In the genomic region with DNA sequence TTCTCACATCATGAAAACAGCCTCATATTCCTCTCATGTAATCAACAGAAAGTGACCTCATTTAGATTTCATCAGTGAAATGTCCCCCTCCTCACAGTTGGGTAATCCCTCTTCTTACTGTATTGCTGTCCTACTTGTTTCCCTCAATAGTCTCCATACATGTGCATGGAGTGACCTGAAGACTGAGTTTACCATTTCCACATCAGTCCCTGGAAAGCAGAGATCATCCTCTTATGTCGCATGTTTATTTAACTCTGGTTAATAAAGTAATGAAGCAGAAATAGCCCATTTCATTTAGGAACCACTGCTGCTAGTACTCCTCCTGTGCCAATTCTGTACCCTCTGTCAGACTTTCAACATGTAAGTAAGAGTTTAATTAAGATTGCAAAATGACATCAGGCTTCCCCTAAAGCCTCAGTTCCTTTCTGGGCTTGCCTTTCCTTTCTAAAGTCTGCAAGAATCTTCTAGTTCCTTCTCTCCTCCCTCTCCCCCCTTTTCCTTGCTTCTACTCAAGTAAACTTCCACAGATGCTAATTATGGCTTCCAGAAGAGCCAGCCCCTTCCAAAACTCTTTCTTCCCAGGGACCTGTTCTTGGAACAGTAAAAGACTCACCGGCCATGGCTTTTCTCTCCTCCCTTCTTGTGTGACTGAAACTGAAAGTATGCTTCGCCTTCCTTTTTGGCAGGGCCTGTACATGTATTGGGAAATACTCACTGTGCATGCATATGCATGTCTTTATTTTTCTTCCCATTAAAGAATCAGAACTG, we compare ENCODE assay signal across 8 cellular contexts. TPM values are rescaled to one million over a fixed set of nuclear protein-coding genes. Genes with fewer than 3 reads are reported as not detected.
DNase-seq lines count a peak whose midpoint lies in the region; ATAC-seq, FAIRE-seq and TF ChIP-seq lines count a peak whose summit lies in the region.
"Not testable (repeated sequence)": the region's sequence is repeated elsewhere in the genome, so short reads cannot be mapped to it uniquely, and the experiment has no call there.

A gene (minus strand): TSS at position 651 of the 768 bp plus-strand sequence. CDS start 31 bp downstream, at position 620.

- not testable (repeated sequence) for H3K36me3 ChIP-seq in MM.1S (replicated peaks; ENCODE audit: insufficient read depth, low read length); skeletal muscle satellite cell (ENCODE audit: insufficient read depth, low read length)

- H3K4me2 ChIP-seq in MM.1S (ENCODE audit: low read depth, low read length) (peak within 1 kb of the TSS; percentile 86), skeletal muscle satellite cell (ENCODE audit: low read length) (peak within 1 kb of the TSS; percentile 66)

- H3K9ac ChIP-seq in MM.1S (ENCODE audit: low read length) (peak within 1 kb of the TSS; percentile 58; the same call in 1 of the 2 replicates), skeletal muscle satellite cell (ENCODE audit: low read depth, low read length) (peak within 1 kb of the TSS; percentile 20)

- peak within 1 kb of the TSS; percentile 31; the same call in 1 of the 2 replicates for H3K27ac ChIP-seq in MM.1S (ENCODE audit: low read length)
- peak within 1 kb of the TSS; percentile 62 for H3K27ac ChIP-seq in layer of hippocampus (ENCODE audit: low read depth, low read length)

- not testable (repeated sequence) for TF ChIP-seq CTCF in MM.1S (IDR thresholded peaks at IDR 0.05; ENCODE audit: low read length)

- not testable (repeated sequence) for H3K9me3 ChIP-seq in MM.1S (replicated peaks; ENCODE audit: insufficient read depth, low read length); skeletal muscle satellite cell (replicated peaks; ENCODE audit: low read length)

- H2AFZ ChIP-seq in MM.1S (ENCODE audit: low read length): peak within 1 kb of the TSS; percentile 81

- DNase-seq in AG20443 (ENCODE audit: low spot score) (peak; percentile 71), MM.1S (peak; percentile 69)
- peak; percentile 9 to 16 for DNase-seq in activated CD4-positive, alpha-beta T cell treated with anti-CD3 and anti-CD28 coated beads, Interleukin-2, amount 50 U/mL, for 4 hours

- H3K4me1 ChIP-seq in MM.1S (ENCODE audit: low read length): peaks cover 14% of the 10 kb centered on the region; the same call in 1 of the 2 replicates
- H3K4me1 ChIP-seq in skeletal muscle satellite cell (ENCODE audit: control insufficient read depth, insufficient read depth, low read length): not testable (repeated sequence)

- not testable (repeated sequence) for H3K9me2 ChIP-seq in MM.1S (replicated peaks; ENCODE audit: insufficient read depth, low read length)

- H4K20me1 ChIP-seq in MM.1S (ENCODE audit: insufficient read depth, low read length): not testable (repeated sequence)

- ATAC-seq in GM19025 (IDR thresholded peaks at IDR 0.05; ENCODE audit: low read depth, unreplicated experiment): peak; percentile 91
- ATAC-seq in HG02885 (IDR thresholded peaks at IDR 0.05; ENCODE audit: poor library complexity, unreplicated experiment): peak; percentile 97

- H3K27me3 ChIP-seq in MM.1S (replicated peaks; ENCODE audit: insufficient read depth, low read length); layer of hippocampus (ENCODE audit: control insufficient read depth, insufficient read depth, low read length); skeletal muscle satellite cell (ENCODE audit: control insufficient read depth, insufficient read depth, low read length): not testable (repeated sequence)

- H3K4me3 ChIP-seq in MM.1S (ENCODE audit: low read length): peak within 1 kb of the TSS; percentile 61
- not testable (repeated sequence) for H3K4me3 ChIP-seq in skeletal muscle satellite cell (ENCODE audit: low read length)

- H3K79me2 ChIP-seq in MM.1S (ENCODE audit: low read length): not testable (repeated sequence)

- H3F3A ChIP-seq in MM.1S (ENCODE audit: insufficient read depth, low read length): not testable (repeated sequence)

- peak; percentile 33 for FAIRE-seq in colon (lab: Jason Lieb, UNC)

RNA-seq across cellular contexts. Expression of the gene that starts here (rescaled TPM):
- 4.2 and 7.9 TPM in 2 replicates for total RNA-seq in skeletal muscle satellite cell (2012; rRNA removed)

Comparison
In these comparisons a context has a peak if more than half of its experiments do, and no peak if none do; other contexts are left out.
1. DNase-seq: peak in every context shown above with its lines; median percentile 71 in AG20443; 69 in MM.1S; 12 in activated CD4-positive, alpha-beta T cell treated with anti-CD3 and anti-CD28 coated beads, Interleukin-2, amount 50 U/mL, for 4 hours.